ENCODE assay signal across 1 cellular context in genomic region chr17:53134546-53134945, GRCh38.
TF ChIP-seq lines count a peak whose summit lies in the region.

No MANE protein-coding gene starts in this region.

TF ChIP-seq in H1, 55 proteins besides CTCF, POLR2A, EP300 and RAD21 (continued from another document):
- no peak for TF ChIP-seq CHD7 (IDR thresholded peaks at IDR 0.05; ENCODE audit: insufficient replicate concordance, low read length)
- TF ChIP-seq NANOG (IDR thresholded peaks at IDR 0.05; ENCODE audit: insufficient read depth, low read depth, low read length, poor library complexity, severe bottlenecking), result no peak
- no peak for TF ChIP-seq SIX5 (IDR thresholded peaks at IDR 0.05; ENCODE audit: low read depth, low read length)
- TF ChIP-seq YY1 (IDR thresholded peaks at IDR 0.05; ENCODE audit: low read depth, low read length), result no peak
- TF ChIP-seq BACH1 (IDR thresholded peaks at IDR 0.05; ENCODE audit: low read length), result no peak
- no peak for TF ChIP-seq CHD2 (IDR thresholded peaks at IDR 0.05; ENCODE audit: low read length)
- TF ChIP-seq SP2 (IDR thresholded peaks at IDR 0.05; ENCODE audit: low read length), result no peak
- TF ChIP-seq BCL11A (IDR thresholded peaks at IDR 0.05; ENCODE audit: low read depth in 2 of 2, low read length in 2 of 2), result no peak
- TF ChIP-seq KDM5A (IDR thresholded peaks at IDR 0.05; ENCODE audit: low read length), result no peak
- no peak for TF ChIP-seq ZNF274 (IDR thresholded peaks at IDR 0.05; ENCODE audit: borderline replicate concordance, extremely low read depth, low read length)
- TF ChIP-seq CHD1 (IDR thresholded peaks at IDR 0.05; ENCODE audit: low read depth, low read length), result no peak
- TF ChIP-seq CBX8 (IDR thresholded peaks at IDR 0.05; ENCODE audit: borderline replicate concordance, low read depth, low read length), result no peak
- no peak for TF ChIP-seq HDAC6 (IDR thresholded peaks at IDR 0.05; ENCODE audit: low read depth, low read length)
- TF ChIP-seq SIRT6 (IDR thresholded peaks at IDR 0.05; ENCODE audit: low read length), result no peak
- TF ChIP-seq ASH2L (IDR thresholded peaks at IDR 0.05; ENCODE audit: low read length), result no peak
- no peak for TF ChIP-seq POU5F1 (IDR thresholded peaks at IDR 0.05; ENCODE audit: low read depth, low read length)
- no peak for TF ChIP-seq RFX5 (IDR thresholded peaks at IDR 0.05; ENCODE audit: borderline replicate concordance, low read depth, low read length)
TF ChIP-seq in H1: peak in this region for 0.
